ENCODE assay signal across 24 cellular contexts in genomic region chr5:17831279-17831678, GRCh38.
DNase-seq lines count a peak whose midpoint lies in the region; ATAC-seq, FAIRE-seq and TF ChIP-seq lines count a peak whose summit lies in the region.
"Had no signal": no experiment of that assay in that cellular context is flagged by ENCODE, and none has a peak within 500 bp of the region (broad histone marks: within the 10 kb centered on the region; RNA-seq: fewer than 3 reads in every experiment).

No MANE protein-coding gene starts in this region.

- H3K9me1 ChIP-seq in K562 (ENCODE audit: control insufficient read depth, insufficient read depth, low read length), result no peaks in the 10 kb centered on the region

- peak; percentile 20 for DNase-seq in NCI-H82 (lab: John Stamatoyannopoulos, UW)
- DNase-seq in NCI-H82 treated with DMSO at 0.1 percent for 48 hours (lab: John Stamatoyannopoulos, UW; ENCODE audit: unreplicated experiment), result no peak
- peak; percentile 93 for DNase-seq in NCI-H345 (lab: John Stamatoyannopoulos, UW)
- no peak for DNase-seq in K562 (ENCODE audit: extremely low read depth in 1 of 4, low spot score in 3 of 4)
- DNase-seq in esophagus squamous epithelium (lab: John Stamatoyannopoulos, UW), result no peak
- no peak for DNase-seq in Ammon's horn (ENCODE audit: low spot score)
- DNase-seq in kidney, result no peak
- DNase-seq: activated CD4-positive, alpha-beta T cell treated with anti-CD3 and anti-CD28 coated beads, Interleukin-2, amount 50 U/mL, for 48 hours; activated gamma-delta T cell treated with Interleukin-2 at 50 U/mL for 16 hours; dermis blood vessel endothelial cell; foreskin fibroblast; NCI-H1694; NCI-H526 treated with DMSO at 0.1 percent for 48 hours; stimulated activated CD4-positive, alpha-beta T cell treated with anti-CD3 and anti-CD28 coated beads, Interleukin-4, amount 100 ng/mL, for 24 hours; stomach; upper lobe of left lung had no signal

- H3K79me2 ChIP-seq in K562 (ENCODE audit: control insufficient read depth, insufficient read depth, low read length), result no peaks in the 10 kb centered on the region

- H3K4me1 ChIP-seq in K562 (replicated peaks in 1 of 2; ENCODE audit: control insufficient read depth in 2 of 2, insufficient read depth in 2 of 2, low read length in 2 of 2), result no peaks in the 10 kb centered on the region
- no peaks in the 10 kb centered on the region for H3K4me1 ChIP-seq in esophagus squamous epithelium
- no peaks in the 10 kb centered on the region for H3K4me1 ChIP-seq in kidney (ENCODE audit: control insufficient read depth in 1 of 2, insufficient read depth in 1 of 2, low read depth in 1 of 2, low read length in 2 of 2)
- H3K4me1 ChIP-seq: SJSA1, stomach, upper lobe of left lung had no signal

- H3K9ac ChIP-seq in K562 (ENCODE audit: insufficient read depth in 1 of 2, low read depth in 2 of 2, low read length in 2 of 2) (no peak overlapping the region), kidney (ENCODE audit: low read length in 2 of 2) (no peak overlapping the region)

- TF ChIP-seq RAD21 in K562 (CRISPR knock-in tag; conservative IDR thresholded peaks at IDR 0.05 in 1 of 2, IDR thresholded peaks at IDR 0.05 in 1 of 2), result no peak

- in situ Hi-C loops in K562 (cut with MboI), result no loop called here

- no TSS peak for BruUV-seq in K562 (replicated peaks; lab: Mats Ljungman, UMichigan)

- no peak overlapping the region for H3K4me2 ChIP-seq in K562 (ENCODE audit: insufficient read depth, low read length)
- H3K4me2 ChIP-seq: smooth muscle cell had no signal

- H3K4me3 ChIP-seq in K562 (no peak overlapping the region), esophagus squamous epithelium (no peak overlapping the region), kidney (ENCODE audit: low read length in 2 of 2) (no peak overlapping the region)
- H3K4me3 ChIP-seq: cardiac muscle cell, SJSA1, smooth muscle cell, stomach, upper lobe of left lung had no signal

- intact Hi-C loops in K562 (cut with micrococcal nuclease), result no loop called here
- intact Hi-C loops in esophagus squamous epithelium (cut with DNase I), result no loop called here
- intact Hi-C loops in kidney (cut with DNase I), result no loop called here

- H3K36me3 ChIP-seq in K562 (ENCODE audit: control insufficient read depth, insufficient read depth, low read length) (no peaks in the 10 kb centered on the region), esophagus squamous epithelium (no peaks in the 10 kb centered on the region), kidney (ENCODE audit: control insufficient read depth in 1 of 2, insufficient read depth in 2 of 2, low read length in 2 of 2) (no peaks in the 10 kb centered on the region)
- H3K36me3 ChIP-seq: cardiac muscle cell, SJSA1, stomach, upper lobe of left lung had no signal

- no peak overlapping the region for H3K27ac ChIP-seq in K562 (ENCODE audit: extremely low read depth, low read depth, low read length)
- H3K27ac ChIP-seq in esophagus squamous epithelium, result no peak overlapping the region
- H3K27ac ChIP-seq in kidney (ENCODE audit: low read depth in 2 of 2, low read length in 2 of 2), result no peak overlapping the region
- H3K27ac ChIP-seq: cardiac muscle cell, epithelial cell of prostate, SJSA1, stomach, upper lobe of left lung had no signal

- no peaks in the 10 kb centered on the region for H4K20me1 ChIP-seq in K562 (replicated peaks; ENCODE audit: control insufficient read depth, insufficient read depth, low read length)

- H3K27me3 ChIP-seq in K562 (ENCODE audit: control insufficient read depth in 2 of 2, insufficient read depth in 2 of 2, low read length in 2 of 2), result no peaks in the 10 kb centered on the region
- H3K27me3 ChIP-seq in esophagus squamous epithelium, result no peaks in the 10 kb centered on the region
- H3K27me3 ChIP-seq: cardiac muscle cell, SJSA1, stomach, upper lobe of left lung had no signal

- FAIRE-seq in K562 (lab: Jason Lieb, UNC), result no peak
- FAIRE-seq in kidney (lab: Jason Lieb, UNC), result no peak
- FAIRE-seq: A204.1, GM18507 had no signal

- CTCF ChIA-PET in K562 (lab: Yijun Ruan, JAX; ENCODE audit: low intra/inter-chr PET ratio), result no interaction called here

- no peak for TF ChIP-seq EP300 in K562 (IDR thresholded peaks at IDR 0.05; ENCODE audit: low read length)

- H3K9me3 ChIP-seq in K562 (replicated peaks; ENCODE audit: control insufficient read depth, insufficient read depth, low read depth, low read length) (no peaks in the 10 kb centered on the region), esophagus squamous epithelium (no peaks in the 10 kb centered on the region), kidney (ENCODE audit: control insufficient read depth in 1 of 2, low read length in 2 of 2) (peaks cover 0 to 2% of the 10 kb centered on the region in 2 donors)
- H3K9me3 ChIP-seq: SJSA1, stomach, upper lobe of left lung had no signal

- no peak overlapping the region for H2AFZ ChIP-seq in K562 (ENCODE audit: low read depth, low read length)

- POLR2A ChIA-PET in K562 (lab: Yijun Ruan, JAX), result no interaction called here

- TF ChIP-seq POLR2A in K562 (conservative IDR thresholded peaks at IDR 0.05) (no peak), esophagus squamous epithelium (IDR thresholded peaks at IDR 0.05) (no peak)

- 0% methylated on average over 1 of the region's 1 CpG for WGBS in K562 (ENCODE audit: insufficient coverage, low coverage, missing lambda C conversion rate)
- 64 to 71% methylated on average over 1 of the region's 1 CpG for WGBS in esophagus squamous epithelium, 2 donors

- no peak for TF ChIP-seq CTCF in K562 (IDR thresholded peaks at IDR 0.05 in 2 of 3, conservative IDR thresholded peaks at IDR 0.05 in 1 of 3; ENCODE audit: insufficient read depth in 2 of 3, low read depth in 1 of 3, low read length in 3 of 3)
- no peak for TF ChIP-seq CTCF in esophagus squamous epithelium (IDR thresholded peaks at IDR 0.05)
- no peak for TF ChIP-seq CTCF in kidney (IDR thresholded peaks at IDR 0.05; ENCODE audit: borderline replicate concordance, extremely low read depth, insufficient read depth)

- ATAC-seq in K562, result no peak
- ATAC-seq in HG03135 (IDR thresholded peaks at IDR 0.05; ENCODE audit: unreplicated experiment), result no peak
- ATAC-seq: Panc1 had no signal

TF ChIP-seq in K562, 482 proteins besides CTCF, POLR2A, EP300 and RAD21:
- TF ChIP-seq RFX1 (IDR thresholded peaks at IDR 0.05), result 0 out of 2 replicates have a peak, but pooled peaks have one; percentile 14
- no peak for TF ChIP-seq IRF2 (CRISPR knock-in tag; IDR thresholded peaks at IDR 0.05)

Comparison
In these comparisons a context has a peak if more than half of its experiments do, and no peak if none do; other contexts are left out.
1. DNase-seq: peak in NCI-H82 (single experiment) and NCI-H345 (single experiment); none in NCI-H82 treated with DMSO at 0.1 percent for 48 hours (single experiment), K562 (0 of 4), esophagus squamous epithelium (single experiment), Ammon's horn (single experiment) and kidney (single experiment).